17 cellular contexts compared by ENCODE assay signal in the genomic region with DNA sequence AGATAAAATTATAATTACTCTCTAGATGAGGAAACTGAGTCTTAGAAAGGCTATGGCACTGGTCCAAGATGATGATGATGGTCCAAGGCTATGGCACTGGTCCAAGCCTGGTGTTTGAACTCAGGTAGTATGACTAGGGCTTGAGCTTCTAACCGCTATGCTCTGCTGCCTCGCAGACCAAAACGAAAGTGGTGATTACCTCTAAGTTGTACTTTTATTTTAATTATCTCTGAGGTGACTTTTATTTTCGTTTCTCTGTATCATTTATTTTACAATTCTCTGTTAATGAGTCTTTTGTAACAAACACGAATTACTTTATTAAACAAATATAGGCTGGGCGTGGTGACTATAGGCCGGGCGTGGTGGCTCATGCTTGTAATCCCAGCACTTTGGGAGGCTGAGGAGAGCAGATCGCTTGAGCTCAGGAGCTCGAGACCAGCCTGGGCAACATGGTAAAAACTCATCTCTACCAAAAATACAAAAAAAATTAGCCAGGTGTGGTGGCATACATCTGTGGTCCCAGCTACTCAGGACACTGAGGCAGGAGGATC. TPM values are rescaled to one million over a fixed set of nuclear protein-coding genes. Genes with fewer than 3 reads are reported as not detected.
DNase-seq lines count a peak whose midpoint lies in the region; ATAC-seq, FAIRE-seq and TF ChIP-seq lines count a peak whose summit lies in the region.
"Had no signal": no experiment of that assay in that cellular context is flagged by ENCODE, and none has a peak within 500 bp of the region (broad histone marks: within the 10 kb centered on the region; RNA-seq: fewer than 3 reads in every experiment).

No MANE protein-coding gene starts in this region.

- no peak overlapping the region for H3K4me2 ChIP-seq in K562 (ENCODE audit: insufficient read depth, low read length)
- H3K4me2 ChIP-seq in parathyroid adenoma (ENCODE audit: low read length), result peak overlapping the region; percentile 59
- H3K4me2 ChIP-seq: A549 had no signal

- no peak overlapping the region for H3K27ac Mint-ChIP-seq in activated CD8-positive, alpha-beta T cell treated with anti-CD3 and anti-CD28 coated beads, Interleukin-2, amount 10 ng/mL, durations not matched to agents 7 days and 5 days
- H3K27ac Mint-ChIP-seq: CD4-positive, alpha-beta T cell had no signal

- ATAC-seq in K562 (no peak), GM18861 (IDR thresholded peaks at IDR 0.05; ENCODE audit: unreplicated experiment) (no peak)
- ATAC-seq in activated CD8-positive, alpha-beta T cell treated with anti-CD3 and anti-CD28 coated beads, Interleukin-2, amount 10 ng/mL, durations not matched to agents 7 days and 5 days, result no peak
- ATAC-seq: A549 had no signal

- POLR2A ChIA-PET in HEK293 (lab: Yijun Ruan, JAX), result no interaction called here
- POLR2A ChIA-PET in K562 (lab: Yijun Ruan, JAX), result interaction anchor here (0.9 kb wide), 1 partner anchor 29 kb away, joined by 3 read pairs; no protein-coding TSS in a partner anchor
- POLR2A ChIA-PET in activated CD8-positive, alpha-beta T cell treated with anti-CD3 and anti-CD28 coated beads, Interleukin-2, amount 10 ng/mL, durations not matched to agents 7 days and 5 days (lab: Charles Lee), result interaction anchor here (0.6 kb wide), 1 partner anchor 39 kb away, joined by 6 read pairs; no protein-coding TSS in a partner anchor

- BruUV-seq in K562 (replicated peaks; lab: Mats Ljungman, UMichigan), result no TSS peak

- TF ChIP-seq EP300 in K562 (IDR thresholded peaks at IDR 0.05; ENCODE audit: low read length), result no peak

- no peaks in the 10 kb centered on the region for H3K9me3 Mint-ChIP-seq in activated CD8-positive, alpha-beta T cell treated with anti-CD3 and anti-CD28 coated beads, Interleukin-2, amount 10 ng/mL, durations not matched to agents 7 days and 5 days (ENCODE audit: insufficient read depth)
- H3K9me3 Mint-ChIP-seq: CD4-positive, alpha-beta T cell had no signal

- H3K27me3 ChIP-seq in K562 (ENCODE audit: control insufficient read depth in 2 of 2, insufficient read depth in 2 of 2, low read length in 2 of 2) (no peaks in the 10 kb centered on the region), parathyroid adenoma (ENCODE audit: control insufficient read depth, insufficient read depth, low read length) (no peaks in the 10 kb centered on the region)

- H3K36me3 Mint-ChIP-seq in activated CD8-positive, alpha-beta T cell treated with anti-CD3 and anti-CD28 coated beads, Interleukin-2, amount 10 ng/mL, durations not matched to agents 7 days and 5 days (ENCODE audit: low read depth), result peaks cover 37% of the 10 kb centered on the region

- CTCF ChIA-PET in HEK293 (lab: Yijun Ruan, JAX), result no interaction called here
- CTCF ChIA-PET in K562 (lab: Yijun Ruan, JAX; ENCODE audit: low intra/inter-chr PET ratio), result no interaction called here
- CTCF ChIA-PET in activated CD8-positive, alpha-beta T cell treated with anti-CD3 and anti-CD28 coated beads, Interleukin-2, amount 10 ng/mL, durations not matched to agents 7 days and 5 days (lab: Charles Lee), result no interaction called here

- no peaks in the 10 kb centered on the region for H3K4me1 ChIP-seq in HEK293 (ENCODE audit: control insufficient read depth, insufficient read depth, low read length)
- peaks cover 11 to 13% of the 10 kb centered on the region in 2 experiments for H3K4me1 ChIP-seq in K562 (replicated peaks in 1 of 2; ENCODE audit: control insufficient read depth in 2 of 2, insufficient read depth in 2 of 2, low read length in 2 of 2)
- H3K4me1 ChIP-seq in parathyroid adenoma, result peaks cover 70% of the 10 kb centered on the region
- H3K4me1 ChIP-seq: Caco-2, HAP-1 had no signal

- H3K9ac ChIP-seq in K562 (ENCODE audit: insufficient read depth in 1 of 2, low read depth in 2 of 2, low read length in 2 of 2) (no peak overlapping the region), parathyroid adenoma (no peak overlapping the region)
- H3K9ac ChIP-seq: GM23248 had no signal

- H3K4me3 ChIP-seq in HEK293 (ENCODE audit: low read depth, low read length) (no peak overlapping the region), K562 (no peak overlapping the region), parathyroid adenoma (ENCODE audit: low read depth, low read length) (no peak overlapping the region)
- H3K4me3 ChIP-seq: A549, GM23248, HAP-1 had no signal

- H2AFZ ChIP-seq in K562 (ENCODE audit: low read depth, low read length) (no peak overlapping the region), parathyroid adenoma (peak overlapping the region; percentile 33)
- H2AFZ ChIP-seq: GM23248 had no signal

- WGBS in K562 (ENCODE audit: insufficient coverage, low coverage, missing lambda C conversion rate), result 82% methylated on average over 10 of the region's 10 CpGs

- intact Hi-C loops in K562 (cut with micrococcal nuclease), result no loop called here

- TF ChIP-seq RAD21 in K562 (CRISPR knock-in tag; conservative IDR thresholded peaks at IDR 0.05 in 1 of 2, IDR thresholded peaks at IDR 0.05 in 1 of 2), result no peak

- no peak overlapping the region for H3K27ac ChIP-seq in HEK293 (ENCODE audit: extremely low read depth, low read depth, low read length)
- H3K27ac ChIP-seq in K562 (ENCODE audit: extremely low read depth, low read depth, low read length), result no peak overlapping the region
- peak overlapping the region; percentile 81 for H3K27ac ChIP-seq in parathyroid adenoma
- H3K27ac ChIP-seq: A549, C4-2B, GM23248, HL-60 had no signal

- FAIRE-seq in K562 (lab: Jason Lieb, UNC), result no peak
- FAIRE-seq: A549, D721Med had no signal

- no peak for DNase-seq in K562 (ENCODE audit: extremely low read depth in 1 of 4, low spot score in 3 of 4)
- DNase-seq in DMS79 (lab: John Stamatoyannopoulos, UW), result no peak
- DNase-seq in activated CD8-positive, alpha-beta T cell treated with anti-CD3 and anti-CD28 coated beads, Interleukin-2, amount 10 ng/mL, durations not matched to agents 7 days and 5 days, result no peak
- DNase-seq in SIG-M5 (lab: John Stamatoyannopoulos, UW), result no peak
- DNase-seq: AML-193; Caco-2; CD4-positive, alpha-beta T cell; GDM1; GM23248 had no signal

- H3K4me1 Mint-ChIP-seq in activated CD8-positive, alpha-beta T cell treated with anti-CD3 and anti-CD28 coated beads, Interleukin-2, amount 10 ng/mL, durations not matched to agents 7 days and 5 days (ENCODE audit: low read depth), result peaks cover 27% of the 10 kb centered on the region

- no peaks in the 10 kb centered on the region for H3K9me1 ChIP-seq in K562 (ENCODE audit: control insufficient read depth, insufficient read depth, low read length)

- no peak for TF ChIP-seq CTCF in HEK293 (tag by site-specific recombination; IDR thresholded peaks at IDR 0.05)
- TF ChIP-seq CTCF in K562 (IDR thresholded peaks at IDR 0.05 in 2 of 3, conservative IDR thresholded peaks at IDR 0.05 in 1 of 3; ENCODE audit: insufficient read depth in 2 of 3, low read depth in 1 of 3, low read length in 3 of 3), result no peak
- TF ChIP-seq CTCF in parathyroid adenoma (IDR thresholded peaks at IDR 0.05), result no peak

- no peaks in the 10 kb centered on the region for H3K9me3 ChIP-seq in HEK293 (ENCODE audit: control insufficient read depth, insufficient read depth, low read depth, low read length)
- H3K9me3 ChIP-seq in K562 (replicated peaks; ENCODE audit: control insufficient read depth, insufficient read depth, low read depth, low read length), result no peaks in the 10 kb centered on the region; the same call in 1 of the 2 replicates
- H3K9me3 ChIP-seq in parathyroid adenoma (ENCODE audit: control insufficient read depth, low read length), result no peaks in the 10 kb centered on the region
- H3K9me3 ChIP-seq: A549, Caco-2, HAP-1 had no signal

- H4K20me1 ChIP-seq in K562 (replicated peaks; ENCODE audit: control insufficient read depth, insufficient read depth, low read length), result no peaks in the 10 kb centered on the region

- H3K27me3 Mint-ChIP-seq in activated CD8-positive, alpha-beta T cell treated with anti-CD3 and anti-CD28 coated beads, Interleukin-2, amount 10 ng/mL, durations not matched to agents 7 days and 5 days (ENCODE audit: low read depth), result no peaks in the 10 kb centered on the region
- H3K27me3 Mint-ChIP-seq: CD4-positive, alpha-beta T cell had no signal

- H3K36me3 ChIP-seq in HEK293 (ENCODE audit: control insufficient read depth in 2 of 2, insufficient read depth in 1 of 2, low read length in 2 of 2) (peaks cover 5 to 42% of the 10 kb centered on the region in 2 experiments; a peak in 2 of 3 replicates), K562 (ENCODE audit: control insufficient read depth, insufficient read depth, low read length) (peaks cover 48% of the 10 kb centered on the region), parathyroid adenoma (ENCODE audit: control insufficient read depth, insufficient read depth, low read length) (no peaks in the 10 kb centered on the region)

- no peak overlapping the region for H3K4me3 Mint-ChIP-seq in activated CD8-positive, alpha-beta T cell treated with anti-CD3 and anti-CD28 coated beads, Interleukin-2, amount 10 ng/mL, durations not matched to agents 7 days and 5 days
- H3K4me3 Mint-ChIP-seq: CD4-positive, alpha-beta T cell had no signal

- in situ Hi-C loops in K562 (cut with MboI), result no loop called here

- no peak for TF ChIP-seq POLR2A in K562 (conservative IDR thresholded peaks at IDR 0.05)

- H3K79me2 ChIP-seq in K562 (ENCODE audit: control insufficient read depth, insufficient read depth, low read length) (peaks cover 24% of the 10 kb centered on the region), parathyroid adenoma (peaks cover 2% of the 10 kb centered on the region)

RNA-seq across cellular contexts. Expression of gene REXO5, which starts 5.6 kb away (rescaled TPM):
- 70.6 and 104 TPM in 2 replicates for total RNA-seq in K562 (2011; cell fraction: chromatin; rRNA removed; ENCODE audit: low replicate concordance)
- 39.7 and 39.9 TPM in 2 replicates for total RNA-seq in K562 (2011; cell fraction: nucleolus; rRNA removed)
- total RNA-seq in K562 (2011; cell fraction: nucleoplasm; rRNA removed), result 58.3 and 71.0 TPM in 2 replicates
- total RNA-seq in K562 (2014; rRNA removed), result 25.4 and 27.6 TPM in 2 replicates
- total RNA-seq in K562 (2014; rRNA removed; fragmentation: Illumina TruSeq; extraction: Trizol), result 25.3 and 28.7 TPM in 2 replicates
- total RNA-seq in K562 (2015; rRNA removed; fragmentation: Illumina TruSeq; extraction: Trizol), result 30.8 and 32.5 TPM in 2 replicates
- 24.4 and 25.9 TPM in 2 replicates for total RNA-seq in K562 (2021)
- 43.7 and 45.1 TPM in 2 replicates for polyA plus RNA-seq in K562 (2011; rRNA removed)
- 13.4 and 19.6 TPM in 2 replicates for polyA plus RNA-seq in K562 (2011; cell fraction: cytosol; rRNA removed)
- 56.3 and 65.5 TPM in 2 replicates for polyA plus RNA-seq in K562 (2011; cell fraction: nucleus; rRNA removed)
- 21.0 and 35.6 TPM in 2 replicates for polyA plus RNA-seq in K562 (2012)
- 28.0 and 28.5 TPM in 2 replicates for polyA plus RNA-seq in K562 (2014; fragmentation: Illumina TruSeq; extraction: Trizol)
- polyA plus RNA-seq in K562 (2014; fragmentation: Nextera tagmentation; extraction: Ambion mirVana), result 10 to 100 TPM; 10.5 to 13.1 TPM
- 23.8 and 30.3 TPM in 2 replicates for polyA plus RNA-seq in K562 (2014; rRNA removed)
- polyA minus RNA-seq in K562 (2011; rRNA and poly(A)+ RNA removed), result 56.2 and 67.1 TPM in 2 replicates
- 22.6 and 24.3 TPM in 2 replicates for polyA minus RNA-seq in K562 (2011; cell fraction: cytosol; rRNA and poly(A)+ RNA removed)
- polyA minus RNA-seq in K562 (2011; cell fraction: nucleus; rRNA and poly(A)+ RNA removed), result 37.7 and 66.2 TPM in 2 replicates
- total RNA-seq in activated CD8-positive, alpha-beta T cell treated with anti-CD3 and anti-CD28 coated beads, Interleukin-2, amount 10 ng/mL, durations not matched to agents 7 days and 5 days, result 10 to 100 TPM; 10.6 to 11.2 TPM

RNA-seq across cellular contexts. Expression of gene ERI2, which starts 5.7 kb away (rescaled TPM):
- 34.3 and 68.1 TPM in 2 replicates for total RNA-seq in K562 (2011; cell fraction: chromatin; rRNA removed; ENCODE audit: low replicate concordance)
- total RNA-seq in K562 (2011; cell fraction: nucleolus; rRNA removed), result 29.9 and 32.4 TPM in 2 replicates
- 36.9 and 47.4 TPM in 2 replicates for total RNA-seq in K562 (2011; cell fraction: nucleoplasm; rRNA removed)
- total RNA-seq in K562 (2014; rRNA removed) (39.7 and 50.9 TPM in 2 replicates), K562 (2014; rRNA removed; fragmentation: Illumina TruSeq; extraction: Trizol) (57.0 and 67.3 TPM in 2 replicates), K562 (2015; rRNA removed; fragmentation: Illumina TruSeq; extraction: Trizol) (52.4 and 56.8 TPM in 2 replicates), K562 (2021) (52.2 and 54.0 TPM in 2 replicates)
- polyA plus RNA-seq in K562 (2011; rRNA removed) (43.3 and 48.1 TPM in 2 replicates), K562 (2014; fragmentation: Illumina TruSeq; extraction: Trizol) (45.6 and 48.1 TPM in 2 replicates), K562 (2014; fragmentation: Nextera tagmentation; extraction: Ambion mirVana) (10 to 100 TPM; 23.3 to 33.1 TPM), K562 (2014; rRNA removed) (39.1 and 43.6 TPM in 2 replicates)
- 9.7 and 15.2 TPM in 2 replicates for polyA plus RNA-seq in K562 (2011; cell fraction: cytosol; rRNA removed)
- 49.4 and 58.9 TPM in 2 replicates for polyA plus RNA-seq in K562 (2011; cell fraction: nucleus; rRNA removed)
- polyA plus RNA-seq in K562 (2012), result 30.2 and 41.2 TPM in 2 replicates
- polyA minus RNA-seq in K562 (2011; rRNA and poly(A)+ RNA removed), result 37.9 and 42.8 TPM in 2 replicates
- polyA minus RNA-seq in K562 (2011; cell fraction: cytosol; rRNA and poly(A)+ RNA removed), result 21.3 and 21.5 TPM in 2 replicates
- 45.8 and 58.8 TPM in 2 replicates for polyA minus RNA-seq in K562 (2011; cell fraction: nucleus; rRNA and poly(A)+ RNA removed)
- 10 to 100 TPM; 15.0 to 15.4 TPM for total RNA-seq in activated CD8-positive, alpha-beta T cell treated with anti-CD3 and anti-CD28 coated beads, Interleukin-2, amount 10 ng/mL, durations not matched to agents 7 days and 5 days

RNA-seq across cellular contexts. Expression of gene ACSM3, which starts 48.1 kb away (rescaled TPM):
- 33.7 and 78.4 TPM in 2 replicates for total RNA-seq in K562 (2011; cell fraction: chromatin; rRNA removed; ENCODE audit: low replicate concordance)
- 21.3 and 38.4 TPM in 2 replicates for total RNA-seq in K562 (2011; cell fraction: nucleolus; rRNA removed)
- 43.1 and 57.8 TPM in 2 replicates for total RNA-seq in K562 (2011; cell fraction: nucleoplasm; rRNA removed)
- total RNA-seq in K562 (2014; rRNA removed) (97.2 and 112 TPM in 2 replicates), K562 (2014; rRNA removed; fragmentation: Illumina TruSeq; extraction: Trizol) (182 and 199 TPM in 2 replicates), K562 (2015; rRNA removed; fragmentation: Illumina TruSeq; extraction: Trizol) (392 and 420 TPM in 2 replicates), K562 (2021) (128 and 134 TPM in 2 replicates)
- polyA plus RNA-seq in K562 (2011; rRNA removed) (146 and 714 TPM in 2 replicates), K562 (2014; fragmentation: Illumina TruSeq; extraction: Trizol) (167 and 204 TPM in 2 replicates), K562 (2014; fragmentation: Nextera tagmentation; extraction: Ambion mirVana) (100 to 1,000 TPM; 198 to 259 TPM), K562 (2014; rRNA removed) (144 and 177 TPM in 2 replicates)
- polyA plus RNA-seq in K562 (2011; cell fraction: cytosol; rRNA removed), result 70.4 and 575 TPM in 2 replicates
- polyA plus RNA-seq in K562 (2011; cell fraction: nucleus; rRNA removed), result 74.5 and 364 TPM in 2 replicates
- 318 and 712 TPM in 2 replicates for polyA plus RNA-seq in K562 (2012)
- 85.9 and 521 TPM in 2 replicates for polyA minus RNA-seq in K562 (2011; rRNA and poly(A)+ RNA removed)
- polyA minus RNA-seq in K562 (2011; cell fraction: cytosol; rRNA and poly(A)+ RNA removed), result 40.1 and 172 TPM in 2 replicates
- polyA minus RNA-seq in K562 (2011; cell fraction: nucleus; rRNA and poly(A)+ RNA removed), result 35.1 and 255 TPM in 2 replicates
- 1 to 10 TPM; 5.1 TPM for total RNA-seq in activated CD8-positive, alpha-beta T cell treated with anti-CD3 and anti-CD28 coated beads, Interleukin-2, amount 10 ng/mL, durations not matched to agents 7 days and 5 days

Comparison
In these comparisons a context has a peak if more than half of its experiments do, and no peak if none do; other contexts are left out.
1. Of the 44 proteins assayed by ChIP-seq in both K562 and HEK293: peak only in K562: none; only in HEK293: KLF1; in both: none; in neither: 43.